ENCODE assay signal across 1 cellular context in genomic region chr3:50584391-50584790, GRCh38.
TF ChIP-seq lines count a peak whose summit lies in the region.

No MANE protein-coding gene starts in this region.

TF ChIP-seq in SK-N-SH, 30 proteins besides CTCF, POLR2A, EP300 and RAD21:
- TF ChIP-seq IRF3 (IDR thresholded peaks at IDR 0.05; ENCODE audit: low read depth, low read length) (no peak), MAX (IDR thresholded peaks at IDR 0.05; ENCODE audit: low read depth) (no peak)
